In the genomic region with DNA sequence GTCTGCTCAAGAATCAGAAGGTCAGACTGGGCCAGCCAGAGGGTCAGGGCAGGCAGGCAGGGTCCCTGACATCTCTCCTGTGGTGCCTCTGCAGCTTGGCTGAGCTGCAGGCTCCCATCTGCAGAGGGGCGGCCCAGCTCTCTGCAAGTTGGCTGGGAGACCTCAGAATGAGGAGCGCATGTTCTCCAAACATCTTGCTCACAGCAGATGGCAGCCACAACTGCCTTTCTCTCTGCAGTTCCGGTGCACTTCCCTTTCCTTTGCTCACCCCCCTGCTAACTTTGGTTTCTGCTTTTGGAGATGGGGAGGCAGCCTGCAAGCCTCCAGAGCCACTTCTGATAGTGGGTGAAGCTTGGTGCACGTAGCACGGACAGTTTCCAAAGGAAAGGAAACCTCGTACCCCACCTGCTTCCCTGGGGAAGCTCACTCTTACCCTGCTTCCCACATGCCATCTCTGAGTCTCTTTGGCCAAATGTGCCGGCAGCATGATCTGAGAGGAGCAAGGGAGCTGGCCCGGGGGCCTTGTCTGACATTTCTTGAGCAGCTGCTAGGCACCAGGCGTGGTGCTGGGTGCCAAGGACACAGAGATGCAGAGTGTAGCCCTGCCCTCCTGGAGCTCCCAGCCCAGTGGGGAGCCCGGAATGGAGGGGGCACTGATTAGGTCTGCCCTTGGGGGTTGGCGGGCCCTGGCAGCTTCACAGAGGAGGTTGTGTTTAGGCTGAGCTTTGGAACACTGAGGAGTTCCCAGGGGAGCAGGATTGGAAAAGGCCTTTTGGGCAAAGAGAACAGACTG, we compare ENCODE assay signal across 1 cellular context.
TF ChIP-seq lines count a peak whose summit lies in the region.

No MANE protein-coding gene starts in this region.

TF ChIP-seq in GM12878, 131 proteins besides CTCF, POLR2A, EP300 and RAD21 (continued from another document):
- TF ChIP-seq POLR2AphosphoS5 (IDR thresholded peaks at IDR 0.05; ENCODE audit: low read length): no peak
- TF ChIP-seq SREBF2 (IDR thresholded peaks at IDR 0.05; ENCODE audit: low read length): no peak
- no peak for TF ChIP-seq CHD4 (IDR thresholded peaks at IDR 0.05)
- no peak for TF ChIP-seq GABPA (IDR thresholded peaks at IDR 0.05; ENCODE audit: low read depth)
- TF ChIP-seq SP1 (IDR thresholded peaks at IDR 0.05; ENCODE audit: low read depth, low read length): no peak
- no peak for TF ChIP-seq ZBED1 (IDR thresholded peaks at IDR 0.05; ENCODE audit: borderline replicate concordance)
- no peak for TF ChIP-seq NRF1 (conservative IDR thresholded peaks at IDR 0.05; ENCODE audit: low read depth, low read length)
- no peak for TF ChIP-seq ESRRA (IDR thresholded peaks at IDR 0.05; ENCODE audit: low read length)
- TF ChIP-seq, protein P1, sequence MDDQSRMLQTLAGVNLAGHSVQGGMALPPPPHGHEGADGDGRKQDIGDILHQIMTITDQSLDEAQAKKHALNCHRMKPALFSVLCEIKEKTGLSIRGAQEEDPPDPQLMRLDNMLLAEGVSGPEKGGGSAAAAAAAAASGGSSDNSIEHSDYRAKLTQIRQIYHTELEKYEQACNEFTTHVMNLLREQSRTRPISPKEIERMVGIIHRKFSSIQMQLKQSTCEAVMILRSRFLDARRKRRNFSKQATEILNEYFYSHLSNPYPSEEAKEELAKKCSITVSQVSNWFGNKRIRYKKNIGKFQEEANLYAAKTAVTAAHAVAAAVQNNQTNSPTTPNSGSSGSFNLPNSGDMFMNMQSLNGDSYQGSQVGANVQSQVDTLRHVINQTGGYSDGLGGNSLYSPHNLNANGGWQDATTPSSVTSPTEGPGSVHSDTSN (IDR thresholded peaks at IDR 0.05; ENCODE audit: insufficient replicate concordance, low read depth, low read length): no peak
- TF ChIP-seq, protein P2, sequence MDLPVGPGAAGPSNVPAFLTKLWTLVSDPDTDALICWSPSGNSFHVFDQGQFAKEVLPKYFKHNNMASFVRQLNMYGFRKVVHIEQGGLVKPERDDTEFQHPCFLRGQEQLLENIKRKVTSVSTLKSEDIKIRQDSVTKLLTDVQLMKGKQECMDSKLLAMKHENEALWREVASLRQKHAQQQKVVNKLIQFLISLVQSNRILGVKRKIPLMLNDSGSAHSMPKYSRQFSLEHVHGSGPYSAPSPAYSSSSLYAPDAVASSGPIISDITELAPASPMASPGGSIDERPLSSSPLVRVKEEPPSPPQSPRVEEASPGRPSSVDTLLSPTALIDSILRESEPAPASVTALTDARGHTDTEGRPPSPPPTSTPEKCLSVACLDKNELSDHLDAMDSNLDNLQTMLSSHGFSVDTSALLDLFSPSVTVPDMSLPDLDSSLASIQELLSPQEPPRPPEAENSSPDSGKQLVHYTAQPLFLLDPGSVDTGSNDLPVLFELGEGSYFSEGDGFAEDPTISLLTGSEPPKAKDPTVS (IDR thresholded peaks at IDR 0.05; ENCODE audit: low read depth, low read length): no peak
- TF ChIP-seq, protein P3, sequence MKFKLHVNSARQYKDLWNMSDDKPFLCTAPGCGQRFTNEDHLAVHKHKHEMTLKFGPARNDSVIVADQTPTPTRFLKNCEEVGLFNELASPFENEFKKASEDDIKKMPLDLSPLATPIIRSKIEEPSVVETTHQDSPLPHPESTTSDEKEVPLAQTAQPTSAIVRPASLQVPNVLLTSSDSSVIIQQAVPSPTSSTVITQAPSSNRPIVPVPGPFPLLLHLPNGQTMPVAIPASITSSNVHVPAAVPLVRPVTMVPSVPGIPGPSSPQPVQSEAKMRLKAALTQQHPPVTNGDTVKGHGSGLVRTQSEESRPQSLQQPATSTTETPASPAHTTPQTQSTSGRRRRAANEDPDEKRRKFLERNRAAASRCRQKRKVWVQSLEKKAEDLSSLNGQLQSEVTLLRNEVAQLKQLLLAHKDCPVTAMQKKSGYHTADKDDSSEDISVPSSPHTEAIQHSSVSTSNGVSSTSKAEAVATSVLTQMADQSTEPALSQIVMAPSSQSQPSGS (IDR thresholded peaks at IDR 0.05; ENCODE audit: low read length): no peak
- TF ChIP-seq MEF2B (IDR thresholded peaks at IDR 0.05; ENCODE audit: partially characterized antibody, poor library complexity, severe bottlenecking): no peak
- TF ChIP-seq, protein P4, sequence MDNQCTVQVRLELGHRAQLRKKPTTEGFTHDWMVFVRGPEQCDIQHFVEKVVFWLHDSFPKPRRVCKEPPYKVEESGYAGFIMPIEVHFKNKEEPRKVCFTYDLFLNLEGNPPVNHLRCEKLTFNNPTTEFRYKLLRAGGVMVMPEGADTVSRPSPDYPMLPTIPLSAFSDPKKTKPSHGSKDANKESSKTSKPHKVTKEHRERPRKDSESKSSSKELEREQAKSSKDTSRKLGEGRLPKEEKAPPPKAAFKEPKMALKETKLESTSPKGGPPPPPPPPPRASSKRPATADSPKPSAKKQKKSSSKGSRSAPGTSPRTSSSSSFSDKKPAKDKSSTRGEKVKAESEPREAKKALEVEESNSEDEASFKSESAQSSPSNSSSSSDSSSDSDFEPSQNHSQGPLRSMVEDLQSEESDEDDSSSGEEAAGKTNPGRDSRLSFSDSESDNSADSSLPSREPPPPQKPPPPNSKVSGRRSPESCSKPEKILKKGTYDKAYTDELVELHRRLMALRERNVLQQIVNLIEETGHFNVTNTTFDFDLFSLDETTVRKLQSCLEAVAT (IDR thresholded peaks at IDR 0.05): no peak
